In the genomic region with DNA sequence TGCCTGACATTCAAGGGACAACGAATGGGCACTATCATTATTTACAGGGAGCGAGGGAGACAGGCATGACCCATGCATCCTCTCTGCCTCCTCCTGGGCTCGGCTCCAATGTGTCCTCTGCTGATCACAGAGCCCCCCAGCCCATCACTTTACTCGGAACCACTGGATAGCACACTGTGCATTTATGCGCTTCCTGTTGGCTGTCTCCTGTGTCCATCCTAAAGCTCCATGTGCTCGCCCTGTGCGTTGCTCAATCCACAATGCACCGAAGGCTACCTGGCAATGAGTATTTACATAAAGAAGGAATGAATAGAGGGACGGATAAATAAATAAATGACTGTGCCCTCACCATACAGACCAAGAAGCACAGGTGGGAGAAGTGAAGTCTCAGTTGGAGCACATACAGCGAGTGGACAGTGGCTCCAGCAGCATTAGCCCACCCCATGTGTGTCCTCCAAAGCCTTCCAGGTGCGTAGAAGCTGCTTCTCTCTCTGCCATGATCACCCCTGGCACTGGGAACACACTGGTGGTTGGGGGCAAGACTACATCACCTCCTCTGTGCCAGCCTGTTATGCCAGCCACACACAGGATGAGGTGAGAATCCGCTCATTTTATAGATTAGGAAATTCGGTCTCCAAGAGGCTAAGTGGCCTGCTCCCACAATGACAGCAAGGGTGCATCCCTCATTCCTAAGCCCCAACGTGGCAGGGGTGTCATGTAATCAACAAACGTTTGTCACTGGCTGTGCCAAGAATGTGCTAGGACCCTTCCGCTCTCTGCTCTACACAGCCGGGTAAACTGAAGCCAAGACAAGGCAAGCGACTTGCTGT, we compare ENCODE assay signal across 16 cellular contexts. TPM values are rescaled to one million over a fixed set of nuclear protein-coding genes. Genes with fewer than 3 reads are reported as not detected.
A peak's percentile ranks its signal among the peaks of the same experiment; 100 is the strongest.
DNase-seq lines count a peak whose midpoint lies in the region; ATAC-seq, FAIRE-seq and TF ChIP-seq lines count a peak whose summit lies in the region.
"Had no signal": no experiment of that assay in that cellular context is flagged by ENCODE, and none has a peak within 500 bp of the region (broad histone marks: within the 10 kb centered on the region; RNA-seq: fewer than 3 reads in every experiment).

No MANE protein-coding gene starts in this region.

- WGBS in SK-N-SH (ENCODE audit: low lambda C conversion rate) = 36% methylated on average over 17 of the region's 18 CpGs
- WGBS in HepG2 (ENCODE audit: low lambda C conversion rate) = 23% methylated on average over 18 of the region's 18 CpGs

- H3K9ac ChIP-seq in SK-N-SH (no peak overlapping the region), HepG2 (ENCODE audit: insufficient read depth, low read depth, low read length) (peak overlapping the region; percentile 35; the same call in 1 of the 2 replicates)

- no peak for ATAC-seq in SK-N-SH treated with all-trans-retinoic acid at 6 μM for 48 hours
- no peak for ATAC-seq in activated B cell treated with CpG ODN at 0.5 μM for 24 hours (ENCODE audit: low read depth)
- ATAC-seq in HepG2 = no peak
- no peak for ATAC-seq in thoracic aorta (ENCODE audit: insufficient number of reproducible peaks, low FRiP score, low read depth)
- no peak for ATAC-seq in GM21381 (IDR thresholded peaks at IDR 0.05; ENCODE audit: unreplicated experiment)
- ATAC-seq: K562 had no signal

- CTCF ChIA-PET in SK-N-SH (lab: Yijun Ruan, JAX) (interaction anchor here (0.9 to 9.8 kb wide), 7 partner anchors 10 to 378 kb away, joined by 3 to 427 read pairs (median 9); partner anchors contain the start of genes APOB and HS1BP3), activated B cell treated with CpG ODN at 0.5 μM for 24 hours (lab: Charles Lee) (interaction anchor here (3.2 to 6.1 kb wide), 3 partner anchors 12 to 299 kb away, joined by 21 to 251 read pairs (median 69); no protein-coding TSS in a partner anchor), HepG2 (lab: Yijun Ruan, JAX; ENCODE audit: low intra/inter-chr PET ratio, low total read pairs) (interaction anchor here (1.4 kb wide), 1 partner anchor 11 kb away, joined by 5 read pairs; no protein-coding TSS in a partner anchor)

- peaks cover 13% of the 10 kb centered on the region for H3K27me3 Mint-ChIP-seq in activated B cell treated with CpG ODN at 0.5 μM for 24 hours

- TF ChIP-seq POLR2A in HepG2 (IDR thresholded peaks at IDR 0.05; ENCODE audit: insufficient read depth in 1 of 2, low read depth in 2 of 2, low read length in 2 of 2) = no peak

- H3K4me1 ChIP-seq in SK-N-SH (ENCODE audit: control insufficient read depth in 1 of 2, insufficient read depth in 2 of 2, low read depth in 1 of 2, low read length in 1 of 2) (peaks cover 0 to 21% of the 10 kb centered on the region in 2 experiments; a peak in 2 of 4 replicates), HepG2 (ENCODE audit: insufficient read depth, low read length) (peaks cover 54% of the 10 kb centered on the region), thoracic aorta (ENCODE audit: control insufficient read depth in 1 of 2, low read depth in 2 of 2) (peaks cover 3 to 53% of the 10 kb centered on the region in 2 donors)

- H3K27ac ChIP-seq in SK-N-SH (ENCODE audit: low read depth in 2 of 2, low read length in 1 of 2) = no peak overlapping the region
- no peak overlapping the region for H3K27ac ChIP-seq in HepG2 (ENCODE audit: extremely low read length, insufficient read depth, low read length)
- H3K27ac ChIP-seq in thoracic aorta = peak overlapping the region; percentile 99
- H3K27ac ChIP-seq: VCaP had no signal

- intact Hi-C loops in activated B cell treated with CpG ODN at 0.5 μM for 24 hours (cut with micrococcal nuclease) = loop anchor here (5.0 kb wide), 2 partner anchors 1302 to 1317 kb away; no protein-coding TSS in a partner anchor
- intact Hi-C loops in HepG2 (cut with micrococcal nuclease; ENCODE audit: unreplicated experiment) = loop anchor here (5.0 to 10.0 kb wide), 2 partner anchors 503 to 650 kb away; no protein-coding TSS in a partner anchor

- POLR2A ChIA-PET in SK-N-SH (lab: Yijun Ruan, JAX) (no interaction called here), activated B cell treated with CpG ODN at 0.5 μM for 24 hours (lab: Charles Lee) (interaction anchor here (2.2 to 3.5 kb wide), 2 partner anchors 12 to 13 kb away, joined by 7 to 116 read pairs; no protein-coding TSS in a partner anchor), HepG2 (lab: Yijun Ruan, JAX) (interaction anchor here (2.1 to 8.5 kb wide), 2 partner anchors 11 to 159 kb away, joined by 12 to 216 read pairs; partner anchors contain the start of gene LDAH)

- H3K4me2 ChIP-seq in SK-N-SH (no peak overlapping the region), HepG2 (ENCODE audit: low read depth, low read length) (peak overlapping the region; percentile 98)

- FAIRE-seq in HepG2 (lab: Jason Lieb, UNC) = peak; percentile 23
- FAIRE-seq: A204.1, H54, K562 had no signal

- H2AFZ ChIP-seq in SK-N-SH (ENCODE audit: low read depth) (no peak overlapping the region), HepG2 (ENCODE audit: low read length) (no peak overlapping the region)

- TF ChIP-seq CTCF in SK-N-SH (IDR thresholded peaks at IDR 0.05) (no peak), activated B cell treated with CpG ODN at 0.5 μM for 24 hours (IDR thresholded peaks at IDR 0.05) (no peak), HepG2 (CRISPR knock-in tag; IDR thresholded peaks at IDR 0.05) (no peak), thoracic aorta (IDR thresholded peaks at IDR 0.05) (no peak), GM10266 (IDR thresholded peaks at IDR 0.05; ENCODE audit: control insufficient read depth, insufficient read depth, low read depth, missing control alignments) (no peak)

- peak; percentile 24 for DNase-seq in SK-N-SH
- no peak for DNase-seq in activated B cell treated with CpG ODN at 0.5 μM for 24 hours
- peak; percentile 49 for DNase-seq in HepG2 (ENCODE audit: low spot score)
- DNase-seq in thoracic aorta (ENCODE audit: low spot score) = no peak
- DNase-seq in AG08395 (ENCODE audit: low spot score) = no peak
- no peak for DNase-seq in GM10266 (ENCODE audit: extremely low spot score)
- DNase-seq: activated naive CD4-positive, alpha-beta T cell; foreskin fibroblast; NCI-H1092; NCI-H82 had no signal

- no peak overlapping the region for H3K4me3 ChIP-seq in SK-N-SH (ENCODE audit: low read depth in 2 of 2, low read length in 1 of 2)
- H3K4me3 ChIP-seq in HepG2 (replicated peaks in 1 of 3; ENCODE audit: insufficient read depth in 1 of 3, low read depth in 2 of 3, low read length in 3 of 3) = peak overlapping the region in 2 of 3 experiments; percentile 63 to 87; a peak in 4 of 6 replicates
- H3K4me3 ChIP-seq in thoracic aorta = peak overlapping the region; percentile 88
- H3K4me3 ChIP-seq: K562 had no signal

- H3K27me3 ChIP-seq in SK-N-SH (ENCODE audit: insufficient read depth) = peaks cover 87% of the 10 kb centered on the region
- H3K27me3 ChIP-seq in HepG2 (ENCODE audit: control insufficient read depth in 1 of 2, insufficient read depth in 2 of 2, low read length in 2 of 2) = peaks cover 20 to 49% of the 10 kb centered on the region in 2 experiments; a peak in 4 of 5 replicates
- H3K27me3 ChIP-seq in thoracic aorta (replicated peaks; ENCODE audit: insufficient read depth) = no peaks in the 10 kb centered on the region

- H4K20me1 ChIP-seq in SK-N-SH (ENCODE audit: insufficient read depth) (no peaks in the 10 kb centered on the region), HepG2 (ENCODE audit: insufficient read depth, low read length) (no peaks in the 10 kb centered on the region)

- TF ChIP-seq RAD21 in SK-N-SH (IDR thresholded peaks at IDR 0.05; ENCODE audit: low read length) (no peak), HepG2 (CRISPR knock-in tag; IDR thresholded peaks at IDR 0.05) (no peak)

- H3K36me3 ChIP-seq in SK-N-SH (replicated peaks in 1 of 2; ENCODE audit: control insufficient read depth in 1 of 2, insufficient read depth in 2 of 2, low read length in 1 of 2) = no peaks in the 10 kb centered on the region
- H3K36me3 ChIP-seq in HepG2 (replicated peaks in 1 of 2; ENCODE audit: control insufficient read depth in 1 of 2, insufficient read depth in 2 of 2, low read length in 2 of 2) = no peaks in the 10 kb centered on the region; a peak in 1 of 5 replicates
- H3K36me3 ChIP-seq in thoracic aorta = no peaks in the 10 kb centered on the region

- TF ChIP-seq EP300 in SK-N-SH (IDR thresholded peaks at IDR 0.05; ENCODE audit: borderline replicate concordance in 1 of 2, low read depth in 1 of 2, low read length in 1 of 2) (no peak), HepG2 (IDR thresholded peaks at IDR 0.05; ENCODE audit: low read depth in 2 of 2, low read length in 2 of 2) (no peak), HepG2 (CRISPR knock-in tag; IDR thresholded peaks at IDR 0.05; ENCODE audit: borderline replicate concordance) (no peak)

- no peaks in the 10 kb centered on the region for H3K9me2 ChIP-seq in SK-N-SH

- H3K36me3 Mint-ChIP-seq in activated B cell treated with CpG ODN at 0.5 μM for 24 hours (ENCODE audit: low read depth) = no peaks in the 10 kb centered on the region

- H3K4me3 Mint-ChIP-seq in activated B cell treated with CpG ODN at 0.5 μM for 24 hours = peak overlapping the region; percentile 44

- H3K79me2 ChIP-seq in SK-N-SH (ENCODE audit: insufficient read depth) = no peaks in the 10 kb centered on the region
- peaks cover 17% of the 10 kb centered on the region for H3K79me2 ChIP-seq in HepG2 (ENCODE audit: insufficient read depth, low read length)

- no peaks in the 10 kb centered on the region for H3F3A ChIP-seq in SK-N-SH (replicated peaks; ENCODE audit: insufficient read depth)

- H3K9me3 Mint-ChIP-seq in activated B cell treated with CpG ODN at 0.5 μM for 24 hours = no peaks in the 10 kb centered on the region

- H3K27ac Mint-ChIP-seq in activated B cell treated with CpG ODN at 0.5 μM for 24 hours = no peak overlapping the region

- H3K9me3 ChIP-seq in SK-N-SH (no peaks in the 10 kb centered on the region), HepG2 (ENCODE audit: low read length) (no peaks in the 10 kb centered on the region), thoracic aorta (no peaks in the 10 kb centered on the region)

- peaks cover 30% of the 10 kb centered on the region for H3K4me1 Mint-ChIP-seq in activated B cell treated with CpG ODN at 0.5 μM for 24 hours

- in situ Hi-C loops in HepG2 (cut with HindIII; ENCODE audit: extremely low pct_ligation_motif_present, low pct_unique_long_range_greater_than_20kb) = loop anchor here (10.0 to 25.0 kb wide), 2 partner anchors 298 to 500 kb away; no protein-coding TSS in a partner anchor

- BruUV-seq in HepG2 (replicated peaks; lab: Mats Ljungman, UMichigan) = no TSS peak

RNA-seq across cellular contexts. Expression of gene GDF7, which starts 2.3 kb away (rescaled TPM):
- polyA plus RNA-seq in SK-N-SH (2012; rRNA removed) = 0.02 and 0.03 TPM in 2 replicates
- polyA plus RNA-seq in SK-N-SH (2012; cell fraction: cytosol; rRNA removed) = 0.04 TPM in 2 replicates
- polyA plus RNA-seq in SK-N-SH (2012; cell fraction: nucleus; rRNA removed) = 0.19 TPM in 2 replicates
- 5.9 and 6.7 TPM in 2 replicates for total RNA-seq in activated B cell treated with CpG ODN at 0.5 μM for 24 hours
- total RNA-seq in HepG2 (2016; rRNA removed; fragmentation: Illumina TruSeq; extraction: Trizol) = 10.2 and 15.0 TPM in 2 replicates
- 1.6 and 1.8 TPM in 2 replicates for total RNA-seq in HepG2 (2016; cell fraction: cytosol; rRNA removed; fragmentation: Illumina TruSeq; extraction: Trizol; ENCODE audit: low read depth)
- total RNA-seq in HepG2 (2016; cell fraction: insoluble cytoplasmic fraction; rRNA removed; fragmentation: Illumina TruSeq; extraction: Trizol) = 9.2 and 15.1 TPM in 2 replicates
- total RNA-seq in HepG2 (2016; cell fraction: membrane; rRNA removed; fragmentation: Illumina TruSeq; extraction: Trizol) = 5.3 and 5.6 TPM in 2 replicates
- total RNA-seq in HepG2 (2016; cell fraction: nucleus; rRNA removed; fragmentation: Illumina TruSeq; extraction: Trizol) = 16.7 and 18.1 TPM in 2 replicates
- polyA plus RNA-seq in HepG2 (2011; rRNA removed) = 1.6 and 3.0 TPM in 2 replicates
- polyA plus RNA-seq in HepG2 (2011; cell fraction: cytosol; rRNA removed) = 1.5 and 1.9 TPM in 2 replicates
- 6.3 and 9.6 TPM in 2 replicates for polyA plus RNA-seq in HepG2 (2011; cell fraction: nucleus; rRNA removed)
- 4.5 and 5.8 TPM in 2 replicates for polyA plus RNA-seq in HepG2 (2012)
- polyA plus RNA-seq in HepG2 (2016; cell fraction: cytosol; fragmentation: Illumina TruSeq; extraction: Trizol; ENCODE audit: low read depth) = 0.75 and 0.80 TPM in 2 replicates
- polyA plus RNA-seq in HepG2 (2016; cell fraction: insoluble cytoplasmic fraction; fragmentation: Illumina TruSeq; extraction: Trizol; ENCODE audit: low read depth) = 5.6 and 5.9 TPM in 2 replicates
- polyA plus RNA-seq in HepG2 (2016; cell fraction: membrane; fragmentation: Illumina TruSeq; extraction: Trizol; ENCODE audit: low read depth) = 2.3 and 2.7 TPM in 2 replicates
- 19.8 and 21.2 TPM in 2 replicates for polyA plus RNA-seq in HepG2 (2016; cell fraction: nucleus; fragmentation: Illumina TruSeq; extraction: Trizol; ENCODE audit: insufficient read depth, low read depth)
- polyA minus RNA-seq in HepG2 (2011; rRNA and poly(A)+ RNA removed; ENCODE audit: low replicate concordance) = 5.0 TPM in 1 of 2 replicates, not detected in the other
- polyA minus RNA-seq in HepG2 (2011; cell fraction: cytosol; rRNA and poly(A)+ RNA removed) = 2.5 and 4.1 TPM in 2 replicates
- polyA minus RNA-seq in HepG2 (2011; cell fraction: nucleus; rRNA and poly(A)+ RNA removed) = 2.4 and 4.5 TPM in 2 replicates
- 10 to 100 TPM; 39.7 to 40.7 TPM for total RNA-seq in thoracic aorta
- total RNA-seq: K562 had no signal

RNA-seq across cellular contexts. Expression of gene HS1BP3, which starts 13.7 kb away (rescaled TPM):
- 18.7 and 20.1 TPM in 2 replicates for polyA plus RNA-seq in SK-N-SH (2012; rRNA removed)
- 9.8 and 14.2 TPM in 2 replicates for polyA plus RNA-seq in SK-N-SH (2012; cell fraction: cytosol; rRNA removed)
- polyA plus RNA-seq in SK-N-SH (2012; cell fraction: nucleus; rRNA removed) = 47.9 and 49.4 TPM in 2 replicates
- 13.0 and 13.1 TPM in 2 replicates for total RNA-seq in activated B cell treated with CpG ODN at 0.5 μM for 24 hours
- total RNA-seq in HepG2 (2016; rRNA removed; fragmentation: Illumina TruSeq; extraction: Trizol) = 22.0 and 22.8 TPM in 2 replicates
- total RNA-seq in HepG2 (2016; cell fraction: cytosol; rRNA removed; fragmentation: Illumina TruSeq; extraction: Trizol; ENCODE audit: low read depth) = 4.7 and 4.9 TPM in 2 replicates
- 18.5 and 23.5 TPM in 2 replicates for total RNA-seq in HepG2 (2016; cell fraction: insoluble cytoplasmic fraction; rRNA removed; fragmentation: Illumina TruSeq; extraction: Trizol)
- 12.9 and 13.2 TPM in 2 replicates for total RNA-seq in HepG2 (2016; cell fraction: membrane; rRNA removed; fragmentation: Illumina TruSeq; extraction: Trizol)
- 16.8 and 19.0 TPM in 2 replicates for total RNA-seq in HepG2 (2016; cell fraction: nucleus; rRNA removed; fragmentation: Illumina TruSeq; extraction: Trizol)
- polyA plus RNA-seq in HepG2 (2011; rRNA removed) = 15.2 and 17.3 TPM in 2 replicates
- polyA plus RNA-seq in HepG2 (2011; cell fraction: cytosol; rRNA removed) = 9.2 and 11.9 TPM in 2 replicates
- 20.1 and 23.4 TPM in 2 replicates for polyA plus RNA-seq in HepG2 (2011; cell fraction: nucleus; rRNA removed)
- polyA plus RNA-seq in HepG2 (2012) = 13.4 and 14.5 TPM in 2 replicates
- polyA plus RNA-seq in HepG2 (2016; cell fraction: cytosol; fragmentation: Illumina TruSeq; extraction: Trizol; ENCODE audit: low read depth) = 5.3 and 5.4 TPM in 2 replicates
- polyA plus RNA-seq in HepG2 (2016; cell fraction: insoluble cytoplasmic fraction; fragmentation: Illumina TruSeq; extraction: Trizol; ENCODE audit: low read depth) = 19.1 and 22.3 TPM in 2 replicates
- polyA plus RNA-seq in HepG2 (2016; cell fraction: membrane; fragmentation: Illumina TruSeq; extraction: Trizol; ENCODE audit: low read depth) = 8.7 and 10.7 TPM in 2 replicates
- polyA plus RNA-seq in HepG2 (2016; cell fraction: nucleus; fragmentation: Illumina TruSeq; extraction: Trizol; ENCODE audit: insufficient read depth, low read depth) = 19.4 and 22.9 TPM in 2 replicates
- polyA minus RNA-seq in HepG2 (2011; rRNA and poly(A)+ RNA removed; ENCODE audit: low replicate concordance) = 14.3 and 29.5 TPM in 2 replicates
- 11.9 and 13.8 TPM in 2 replicates for polyA minus RNA-seq in HepG2 (2011; cell fraction: cytosol; rRNA and poly(A)+ RNA removed)
- 28.6 and 28.8 TPM in 2 replicates for polyA minus RNA-seq in HepG2 (2011; cell fraction: nucleus; rRNA and poly(A)+ RNA removed)
- 10 to 100 TPM; 40.7 to 65.8 TPM for total RNA-seq in thoracic aorta

Comparison
In these comparisons a context has a peak if more than half of its experiments do, and no peak if none do; other contexts are left out.
1. DNase-seq: peak in SK-N-SH (single experiment) and HepG2 (single experiment); none in activated B cell treated with CpG ODN at 0.5 μM for 24 hours (single experiment), thoracic aorta (single experiment), AG08395 (single experiment) and GM10266 (single experiment).
2. H3K27ac ChIP-seq: peak in thoracic aorta (2 of 2); none in SK-N-SH (0 of 2) and HepG2 (single experiment).
3. H3K4me3 ChIP-seq: peak in HepG2 (2 of 3) and thoracic aorta (single experiment); none in SK-N-SH (0 of 2).
4. Of the 25 proteins assayed by ChIP-seq in both HepG2 and SK-N-SH: peak only in HepG2: MAX and SIN3A; only in SK-N-SH: none; in both: none; in neither: 23.